In the genomic region with DNA sequence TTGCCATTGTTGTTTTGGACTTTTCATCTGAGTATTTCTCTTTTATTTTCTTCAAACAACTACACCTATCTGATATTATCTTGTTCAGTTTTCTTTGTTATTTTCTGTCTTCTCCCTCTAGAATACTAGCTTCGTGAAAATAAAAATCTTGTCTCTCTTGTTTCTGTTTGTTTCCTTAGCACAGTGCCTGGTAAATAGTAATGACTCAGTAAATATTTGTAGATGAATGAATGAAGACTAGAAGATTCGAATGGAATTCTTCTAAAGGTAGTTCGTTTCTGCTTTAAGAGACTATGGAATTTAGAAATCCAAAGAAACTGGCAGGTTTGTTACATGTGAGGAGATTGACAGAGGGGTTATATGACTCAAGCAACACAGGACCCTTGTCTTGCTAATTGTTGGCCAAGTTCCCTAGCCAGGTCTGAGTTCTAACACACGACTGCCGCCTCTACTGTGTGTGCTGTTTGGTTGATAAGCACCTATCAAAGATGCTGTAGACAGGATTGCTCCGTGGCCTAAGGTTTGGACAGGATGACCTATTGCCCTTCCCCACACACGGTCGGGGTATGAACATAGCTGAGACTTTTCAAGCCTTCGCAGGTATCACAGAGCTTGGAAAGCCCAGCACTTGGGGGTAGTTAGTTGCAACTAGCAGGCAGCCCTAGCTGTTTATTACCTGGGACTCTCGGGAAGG, we compare ENCODE assay signal across 8 cellular contexts. TPM values are rescaled to one million over a fixed set of nuclear protein-coding genes. Genes with fewer than 3 reads are reported as not detected.
DNase-seq lines count a peak whose midpoint lies in the region; ATAC-seq, FAIRE-seq and TF ChIP-seq lines count a peak whose summit lies in the region.

No MANE protein-coding gene starts in this region.

- H3K4me3 ChIP-seq in fibroblast of the aortic adventitia (ENCODE audit: low read depth, low read length), result peak overlapping the region; percentile 92

- peak; percentile 12 for ATAC-seq in HG02798 (IDR thresholded peaks at IDR 0.05; ENCODE audit: poor library complexity, unreplicated experiment)

- peak; percentile 30 for DNase-seq in activated CD4-positive, CD25-positive, alpha-beta regulatory T cell treated with anti-CD3 and anti-CD28 coated beads, Interleukin-2, amount 50 U/mL, for 72 hours
- no peak for DNase-seq in activated CD4-positive, CD25-positive, alpha-beta regulatory T cell (lab: John Stamatoyannopoulos, UW)
- no peak for DNase-seq in T-helper 2 cell treated with Interferon-gamma antibody and Interleukin-4, amounts not matched to agents 5 μg/mL and 100 μg/mL, for 36 hours (ENCODE audit: low spot score)
- DNase-seq in fibroblast of the aortic adventitia (ENCODE audit: low read depth) (no peak), pons (ENCODE audit: low spot score) (peak; percentile 42), NCI-H128 (lab: John Stamatoyannopoulos, UW; ENCODE audit: unreplicated experiment) (no peak), urothelium cell line (ENCODE audit: low spot score) (no peak)

- H3K27ac Mint-ChIP-seq in T-helper 2 cell treated with Interferon-gamma antibody and Interleukin-4, amounts not matched to agents 5 μg/mL and 100 μg/mL, for 36 hours, result peak overlapping the region; percentile 19

- TF ChIP-seq CTCF in fibroblast of the aortic adventitia (IDR thresholded peaks at IDR 0.05; ENCODE audit: insufficient read depth, low read length), result no peak

- H3K36me3 Mint-ChIP-seq in T-helper 2 cell treated with Interferon-gamma antibody and Interleukin-4, amounts not matched to agents 5 μg/mL and 100 μg/mL, for 36 hours (ENCODE audit: low read depth), result peaks cover 15% of the 10 kb centered on the region

- no peak for FAIRE-seq in urothelium cell line (lab: Jason Lieb, UNC)

- peaks cover 9% of the 10 kb centered on the region for H3K27me3 Mint-ChIP-seq in T-helper 2 cell treated with Interferon-gamma antibody and Interleukin-4, amounts not matched to agents 5 μg/mL and 100 μg/mL, for 36 hours (ENCODE audit: low read depth)

- H3K9me3 Mint-ChIP-seq in T-helper 2 cell treated with Interferon-gamma antibody and Interleukin-4, amounts not matched to agents 5 μg/mL and 100 μg/mL, for 36 hours, result no peaks in the 10 kb centered on the region

- H3K4me1 Mint-ChIP-seq in T-helper 2 cell treated with Interferon-gamma antibody and Interleukin-4, amounts not matched to agents 5 μg/mL and 100 μg/mL, for 36 hours (ENCODE audit: low read depth), result peaks cover 40% of the 10 kb centered on the region

- peak overlapping the region; percentile 91 for H3K4me3 Mint-ChIP-seq in T-helper 2 cell treated with Interferon-gamma antibody and Interleukin-4, amounts not matched to agents 5 μg/mL and 100 μg/mL, for 36 hours

RNA-seq across cellular contexts. Expression of gene TMEM135, which starts 0.8 kb away (rescaled TPM):
- total RNA-seq in fibroblast of the aortic adventitia (ENCODE audit: low replicate concordance), result 22.7 and 30.0 TPM in 2 replicates

Comparison
In these comparisons a context has a peak if more than half of its experiments do, and no peak if none do; other contexts are left out.
1. DNase-seq: peak in activated CD4-positive, CD25-positive, alpha-beta regulatory T cell treated with anti-CD3 and anti-CD28 coated beads, Interleukin-2, amount 50 U/mL, for 72 hours (single experiment) and pons (single experiment); none in activated CD4-positive, CD25-positive, alpha-beta regulatory T cell (0 of 4), T-helper 2 cell treated with Interferon-gamma antibody and Interleukin-4, amounts not matched to agents 5 μg/mL and 100 μg/mL, for 36 hours (single experiment), fibroblast of the aortic adventitia (single experiment), NCI-H128 (single experiment) and urothelium cell line (single experiment).